In genomic region chr4:77817304-77818076, GRCh38 we compare ENCODE assay signal across 1 cellular context.
TF ChIP-seq lines count a peak whose summit lies in the region.

No MANE protein-coding gene starts in this region.

TF ChIP-seq in HepG2, 621 proteins besides CTCF, POLR2A, EP300 and RAD21 (continues in another document):
- TF ChIP-seq BRCA1 (CRISPR knock-in tag; IDR thresholded peaks at IDR 0.05): no peak
- TF ChIP-seq TBX3 (IDR thresholded peaks at IDR 0.05; ENCODE audit: borderline replicate concordance): no peak
- no peak for TF ChIP-seq UBTF (CRISPR knock-in tag; IDR thresholded peaks at IDR 0.05)
- 0 out of 2 replicates have a peak, but pooled peaks have one; percentile 61 for TF ChIP-seq ZFP36L2 (CRISPR knock-in tag; IDR thresholded peaks at IDR 0.05)
- TF ChIP-seq RBAK (CRISPR knock-in tag; IDR thresholded peaks at IDR 0.05): no peak
- TF ChIP-seq HNRNPUL1 (IDR thresholded peaks at IDR 0.05; ENCODE audit: low read depth, low read length): no peak
- TF ChIP-seq HMGA1 (CRISPR knock-in tag; conservative IDR thresholded peaks at IDR 0.05): no peak
- TF ChIP-seq MTERF4 (CRISPR knock-in tag; IDR thresholded peaks at IDR 0.05): no peak
- TF ChIP-seq REPIN1 (CRISPR knock-in tag; IDR thresholded peaks at IDR 0.05; ENCODE audit: borderline replicate concordance, low read depth): no peak
- TF ChIP-seq CHCHD3 (CRISPR knock-in tag; IDR thresholded peaks at IDR 0.05): no peak
- TF ChIP-seq NPAS2 (CRISPR knock-in tag; IDR thresholded peaks at IDR 0.05; ENCODE audit: borderline replicate concordance): no peak
- TF ChIP-seq SIX4 (CRISPR knock-in tag; IDR thresholded peaks at IDR 0.05): no peak
- no peak for TF ChIP-seq FIP1L1 (IDR thresholded peaks at IDR 0.05; ENCODE audit: borderline replicate concordance, insufficient read depth, low read depth, low read length)
- TF ChIP-seq MTF1 (CRISPR knock-in tag; IDR thresholded peaks at IDR 0.05): no peak
- no peak for TF ChIP-seq ZNF138 (CRISPR knock-in tag; IDR thresholded peaks at IDR 0.05; ENCODE audit: low read depth)
- no peak for TF ChIP-seq ARHGAP35 (CRISPR knock-in tag; IDR thresholded peaks at IDR 0.05; ENCODE audit: borderline replicate concordance)
- TF ChIP-seq ZMYM4 (CRISPR knock-in tag; IDR thresholded peaks at IDR 0.05): peak; percentile 47; the same call in 1 of the 2 replicates
- no peak for TF ChIP-seq ETS1 (CRISPR knock-in tag; IDR thresholded peaks at IDR 0.05)
- no peak for TF ChIP-seq HDAC6 (IDR thresholded peaks at IDR 0.05; ENCODE audit: low read depth, low read length)
- no peak; the same call in 1 of the 2 replicates for TF ChIP-seq SALL1 (CRISPR knock-in tag; IDR thresholded peaks at IDR 0.05)
- no peak for TF ChIP-seq SRF (IDR thresholded peaks at IDR 0.05; ENCODE audit: low read depth, low read length)
- TF ChIP-seq ZNF318 (CRISPR knock-in tag; IDR thresholded peaks at IDR 0.05): no peak
- TF ChIP-seq DPF2 (CRISPR knock-in tag; IDR thresholded peaks at IDR 0.05; ENCODE audit: borderline replicate concordance, low read depth): 0 out of 2 replicates have a peak, but pooled peaks have one; percentile 43
- TF ChIP-seq ZBED4 (CRISPR knock-in tag; IDR thresholded peaks at IDR 0.05; ENCODE audit: borderline replicate concordance): no peak
- no peak for TF ChIP-seq ZNF556 (CRISPR knock-in tag; IDR thresholded peaks at IDR 0.05; ENCODE audit: borderline replicate concordance)
- no peak for TF ChIP-seq ZNF724P (CRISPR knock-in tag; IDR thresholded peaks at IDR 0.05; ENCODE audit: borderline replicate concordance)
- peak; percentile 25; the same call in 1 of the 2 replicates for TF ChIP-seq ZGPAT (CRISPR knock-in tag; IDR thresholded peaks at IDR 0.05)
- TF ChIP-seq CSRNP1 (CRISPR knock-in tag; IDR thresholded peaks at IDR 0.05): no peak
- peak; percentile 10; the same call in 1 of the 2 replicates for TF ChIP-seq HNF1A (IDR thresholded peaks at IDR 0.05; ENCODE audit: low read depth)
- no peak for TF ChIP-seq HNF1A (CRISPR knock-in tag; IDR thresholded peaks at IDR 0.05; ENCODE audit: borderline replicate concordance)
